Comparison of ENCODE assay signal across 8 cellular contexts in the genomic region with DNA sequence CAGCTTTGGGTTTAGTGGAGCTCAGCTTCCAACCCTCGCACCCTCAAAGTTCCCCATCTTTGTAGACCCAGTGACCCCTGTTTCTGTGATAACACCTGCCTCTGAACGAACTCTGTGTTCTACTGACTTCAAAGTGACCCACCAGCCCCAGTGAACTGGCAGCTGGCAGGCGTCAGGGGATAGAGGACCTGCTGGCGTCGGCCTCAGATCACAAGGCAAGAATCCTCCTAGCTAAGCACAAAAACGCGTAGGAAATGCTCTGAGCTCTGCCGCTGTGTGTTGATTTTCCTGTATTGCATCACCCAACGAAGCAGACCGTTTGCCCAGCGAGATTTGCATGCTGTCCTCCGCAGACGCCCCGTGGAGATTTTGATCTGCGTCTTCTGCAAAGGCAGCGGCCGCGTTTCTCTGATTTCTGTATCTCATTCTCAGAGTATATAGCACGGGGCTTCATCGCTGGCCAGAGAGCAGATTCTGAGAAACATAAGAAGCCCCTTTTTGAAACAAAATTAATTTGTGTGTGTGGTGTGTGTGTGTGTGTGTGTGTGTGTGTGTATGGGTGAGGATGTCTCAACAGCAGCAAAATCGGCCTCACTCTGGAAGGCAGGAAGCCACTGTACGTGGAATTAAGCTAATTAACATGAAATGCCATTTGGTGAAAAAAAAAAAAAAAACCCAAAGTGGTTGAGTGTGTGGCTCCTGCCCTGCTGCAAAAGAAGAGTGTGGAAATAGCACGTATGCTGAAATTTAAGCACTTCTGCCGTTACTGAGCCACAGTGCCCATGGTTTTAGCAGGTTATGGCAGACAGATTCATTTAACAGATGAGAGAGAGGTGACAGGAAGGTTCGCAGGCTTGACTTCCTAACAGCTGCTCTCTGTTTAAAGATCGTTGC. TPM values are rescaled to one million over a fixed set of nuclear protein-coding genes. Genes with fewer than 3 reads are reported as not detected.
DNase-seq lines count a peak whose midpoint lies in the region; ATAC-seq and TF ChIP-seq lines count a peak whose summit lies in the region.

No MANE protein-coding gene starts in this region.

- H3K36me3 ChIP-seq in naive thymus-derived CD4-positive, alpha-beta T cell (ENCODE audit: control insufficient read depth in 2 of 3, insufficient read depth in 3 of 3, low read length in 3 of 3) = peaks cover 15 to 37% (median 23%) of the 10 kb centered on the region in 3 experiments
- H3K36me3 ChIP-seq in subcutaneous abdominal adipose tissue (ENCODE audit: control insufficient read depth in 5 of 5, insufficient read depth in 5 of 5, low read length in 5 of 5) = no peaks in the 10 kb centered on the region

- H3K4me3 ChIP-seq in AG09309 (ENCODE audit: control insufficient read depth, low read depth, low read length) (no peak overlapping the region), epithelial cell of proximal tubule (ENCODE audit: low read depth, low read length) (peak overlapping the region; percentile 33), subcutaneous abdominal adipose tissue (ENCODE audit: low read depth in 1 of 5, low read length in 5 of 5) (peak overlapping the region in 4 of 5 donors; percentile 12 to 38 (median 28))
- H3K4me3 ChIP-seq in naive thymus-derived CD4-positive, alpha-beta T cell (ENCODE audit: low read length) = peak overlapping the region; percentile 29

- H3K4me3 Mint-ChIP-seq in activated CD8-positive, alpha-beta T cell treated with anti-CD3 and anti-CD28 coated beads for 36 hours = peak overlapping the region; percentile 80
- peak overlapping the region; percentile 76 to 92 (median 83) for H3K4me3 Mint-ChIP-seq in naive thymus-derived CD4-positive, alpha-beta T cell

- peak; percentile 53 for ATAC-seq in GM19438 (IDR thresholded peaks at IDR 0.05; ENCODE audit: low read depth, unreplicated experiment)
- ATAC-seq in HG03571 (IDR thresholded peaks at IDR 0.05; ENCODE audit: unreplicated experiment) = peak; percentile 45
- ATAC-seq in activated CD8-positive, alpha-beta T cell treated with anti-CD3 and anti-CD28 coated beads for 36 hours = peak; percentile 79
- ATAC-seq in naive thymus-derived CD4-positive, alpha-beta T cell = peak; percentile 88

- CTCF ChIA-PET in activated CD8-positive, alpha-beta T cell treated with anti-CD3 and anti-CD28 coated beads for 36 hours (lab: Charles Lee) = no interaction called here
- CTCF ChIA-PET in naive thymus-derived CD4-positive, alpha-beta T cell (lab: Charles Lee) = no interaction called here

- H3K36me3 Mint-ChIP-seq in activated CD8-positive, alpha-beta T cell treated with anti-CD3 and anti-CD28 coated beads for 36 hours (ENCODE audit: low read depth) = peaks cover 49% of the 10 kb centered on the region
- H3K36me3 Mint-ChIP-seq in naive thymus-derived CD4-positive, alpha-beta T cell = peaks cover 13 to 68% (median 43%) of the 10 kb centered on the region in 5 donors

- DNase-seq in AG09309 (ENCODE audit: low read depth) (peak; percentile 66), epithelial cell of proximal tubule (ENCODE audit: low read depth) (peak; percentile 66), UCSD-AML1 (lab: John Stamatoyannopoulos, UW; ENCODE audit: unreplicated experiment) (no peak)
- peak; percentile 92 for DNase-seq in activated CD8-positive, alpha-beta T cell treated with anti-CD3 and anti-CD28 coated beads for 36 hours
- peak; percentile 40 to 86 (median 79) for DNase-seq in naive thymus-derived CD4-positive, alpha-beta T cell

- peaks cover 67% of the 10 kb centered on the region for H3K4me1 Mint-ChIP-seq in activated CD8-positive, alpha-beta T cell treated with anti-CD3 and anti-CD28 coated beads for 36 hours (ENCODE audit: low read depth)
- peaks cover 50 to 74% (median 69%) of the 10 kb centered on the region in 7 donors for H3K4me1 Mint-ChIP-seq in naive thymus-derived CD4-positive, alpha-beta T cell

- POLR2A ChIA-PET in activated CD8-positive, alpha-beta T cell treated with anti-CD3 and anti-CD28 coated beads for 36 hours (lab: Charles Lee) = no interaction called here
- POLR2A ChIA-PET in naive thymus-derived CD4-positive, alpha-beta T cell (lab: Charles Lee) = no interaction called here

- peaks cover 14% of the 10 kb centered on the region for H3K9me3 Mint-ChIP-seq in activated CD8-positive, alpha-beta T cell treated with anti-CD3 and anti-CD28 coated beads for 36 hours
- peaks cover 0 to 15% (median 7%) of the 10 kb centered on the region in 11 donors for H3K9me3 Mint-ChIP-seq in naive thymus-derived CD4-positive, alpha-beta T cell

- TF ChIP-seq CTCF in AG09309 (IDR thresholded peaks at IDR 0.05; ENCODE audit: control insufficient read depth, insufficient read depth, low read depth, low read length, missing control alignments) (no peak), epithelial cell of proximal tubule (conservative IDR thresholded peaks at IDR 0.05; ENCODE audit: low read depth, low read length) (no peak)
- no peak for TF ChIP-seq CTCF in activated CD8-positive, alpha-beta T cell treated with anti-CD3 and anti-CD28 coated beads for 36 hours (IDR thresholded peaks at IDR 0.05)

- H3K27me3 ChIP-seq in naive thymus-derived CD4-positive, alpha-beta T cell (ENCODE audit: control insufficient read depth in 2 of 2, insufficient read depth in 2 of 2, low read length in 2 of 2) = no peaks in the 10 kb centered on the region
- H3K27me3 ChIP-seq in subcutaneous abdominal adipose tissue (ENCODE audit: control insufficient read depth in 5 of 5, insufficient read depth in 4 of 5, low read length in 5 of 5) = no peaks in the 10 kb centered on the region

- intact Hi-C loops in activated CD8-positive, alpha-beta T cell treated with anti-CD3 and anti-CD28 coated beads for 36 hours (cut with micrococcal nuclease) = no loop called here
- intact Hi-C loops in naive thymus-derived CD4-positive, alpha-beta T cell (cut with micrococcal nuclease) = loop anchor here (1.0 to 5.0 kb wide), 8 partner anchors 12 to 55 kb away; a partner anchor contains a TSS

- H3K4me1 ChIP-seq in naive thymus-derived CD4-positive, alpha-beta T cell (ENCODE audit: control insufficient read depth in 2 of 2, insufficient read depth in 2 of 2, low read length in 2 of 2) = peaks cover 28 to 56% of the 10 kb centered on the region in 2 donors
- H3K4me1 ChIP-seq in subcutaneous abdominal adipose tissue (ENCODE audit: control insufficient read depth in 5 of 5, insufficient read depth in 5 of 5, low read length in 5 of 5) = peaks cover 0 to 30% (median 16%) of the 10 kb centered on the region in 5 donors

- no peaks in the 10 kb centered on the region for H3K27me3 Mint-ChIP-seq in activated CD8-positive, alpha-beta T cell treated with anti-CD3 and anti-CD28 coated beads for 36 hours
- H3K27me3 Mint-ChIP-seq in naive thymus-derived CD4-positive, alpha-beta T cell = no peaks in the 10 kb centered on the region

- H3K27ac ChIP-seq in naive thymus-derived CD4-positive, alpha-beta T cell (ENCODE audit: low read depth, low read length) = peak overlapping the region; percentile 76
- peak overlapping the region; percentile 41 for H3K27ac ChIP-seq in subcutaneous abdominal adipose tissue (ENCODE audit: low read depth, low read length)

- peak overlapping the region in 1 of 5 donors; percentile 14 for H3K9ac ChIP-seq in subcutaneous abdominal adipose tissue (ENCODE audit: low read length in 5 of 5)

- H3K27ac Mint-ChIP-seq in activated CD8-positive, alpha-beta T cell treated with anti-CD3 and anti-CD28 coated beads for 36 hours = peak overlapping the region; percentile 99
- H3K27ac Mint-ChIP-seq in naive thymus-derived CD4-positive, alpha-beta T cell = peak overlapping the region; percentile 90 to 99 (median 97)

- H3K9me3 ChIP-seq in naive thymus-derived CD4-positive, alpha-beta T cell (ENCODE audit: control insufficient read depth in 2 of 3, low read length in 3 of 3) = no peaks in the 10 kb centered on the region
- peaks cover 0 to 11% (median 5%) of the 10 kb centered on the region in 5 donors for H3K9me3 ChIP-seq in subcutaneous abdominal adipose tissue (ENCODE audit: control insufficient read depth in 5 of 5, low read length in 5 of 5)

RNA-seq across cellular contexts. Expression of a gene that starts 29.2 kb away (rescaled TPM):
- 10 to 100 TPM; 55.8 to 57.2 TPM for total RNA-seq in activated CD8-positive, alpha-beta T cell treated with anti-CD3 and anti-CD28 coated beads for 36 hours
- total RNA-seq in epithelial cell of proximal tubule = 14.4 and 16.2 TPM in 2 replicates
- 10 to 100 TPM; 30.9 to 50.0 (median 41.7) TPM for total RNA-seq in naive thymus-derived CD4-positive, alpha-beta T cell
- 10 to 100 TPM; 41.0 to 46.0 TPM for polyA plus RNA-seq in naive thymus-derived CD4-positive, alpha-beta T cell

RNA-seq across cellular contexts. Expression of a gene that starts 55.1 kb away (rescaled TPM):
- 10 to 100 TPM; 27.5 to 28.3 TPM for total RNA-seq in activated CD8-positive, alpha-beta T cell treated with anti-CD3 and anti-CD28 coated beads for 36 hours
- total RNA-seq in epithelial cell of proximal tubule = not detected in 2 replicates
- 100 to 1,000 TPM; 109 to 158 (median 122) TPM for total RNA-seq in naive thymus-derived CD4-positive, alpha-beta T cell
- 100 to 1,000 TPM; 221 to 277 TPM for polyA plus RNA-seq in naive thymus-derived CD4-positive, alpha-beta T cell

Comparison
In these comparisons a context has a peak if more than half of its experiments do, and no peak if none do; other contexts are left out.
1. RNA of a gene that starts 55.1 kb away (total RNA-seq): 109 to 158 TPM in naive thymus-derived CD4-positive, alpha-beta T cell and 27.5 to 28.3 TPM in activated CD8-positive, alpha-beta T cell treated with anti-CD3 and anti-CD28 coated beads for 36 hours; not detected in epithelial cell of proximal tubule; every median in the first group is over 10 times any median in the second.
2. Peak in every context shown above with its lines, with median percentiles within 50 percentile points of each other: ATAC-seq.